In genomic region chr5:10233505-10233904, GRCh38 we compare ENCODE assay signal across 8 cellular contexts. TPM values are rescaled to one million over a fixed set of nuclear protein-coding genes. Genes with fewer than 3 reads are reported as not detected.
DNase-seq lines count a peak whose midpoint lies in the region; ATAC-seq and TF ChIP-seq lines count a peak whose summit lies in the region.
"Had no signal": no experiment of that assay in that cellular context is flagged by ENCODE, and none has a peak within 500 bp of the region (broad histone marks: within the 10 kb centered on the region; RNA-seq: fewer than 3 reads in every experiment).

No MANE protein-coding gene starts in this region.

- DNase-seq in GOT3 (lab: John Stamatoyannopoulos, UW) (peak; percentile 24), NCI-H82 treated with DMSO at 0.1 percent for 48 hours (lab: John Stamatoyannopoulos, UW; ENCODE audit: unreplicated experiment) (peak; percentile 3), epithelial cell of esophagus (ENCODE audit: low read depth) (peak; percentile 58), renal cortical epithelial cell (ENCODE audit: low read depth) (peak; percentile 54), HUDEP-2 (lab: John Stamatoyannopoulos, UW; ENCODE audit: unreplicated experiment in 76 of 76) (no peak)
- DNase-seq: activated CD4-positive, alpha-beta T cell treated with anti-CD3 and anti-CD28 coated beads for 4 hours had no signal

- ATAC-seq in HG03460 (IDR thresholded peaks at IDR 0.05; ENCODE audit: unreplicated experiment) (no peak), GM21825 (IDR thresholded peaks at IDR 0.05; ENCODE audit: unreplicated experiment) (no peak)

- H3K4me3 ChIP-seq in epithelial cell of esophagus (ENCODE audit: low read length), result no peak overlapping the region

- no peak for TF ChIP-seq CTCF in epithelial cell of esophagus (IDR thresholded peaks at IDR 0.05; ENCODE audit: insufficient read depth, low read depth, low read length, missing control alignments)

RNA-seq across cellular contexts. Expression of gene ATPSCKMT, which starts 16.2 kb away (rescaled TPM):
- 20.7 and 42.2 TPM in 2 replicates for total RNA-seq in renal cortical epithelial cell

RNA-seq across cellular contexts. Expression of gene CCT5, which starts 16.6 kb away (rescaled TPM):
- 519 and 762 TPM in 2 replicates for total RNA-seq in renal cortical epithelial cell

Comparison
In these comparisons a context has a peak if more than half of its experiments do, and no peak if none do; other contexts are left out.
1. DNase-seq: peak in GOT3 (single experiment), NCI-H82 treated with DMSO at 0.1 percent for 48 hours (single experiment), epithelial cell of esophagus (single experiment) and renal cortical epithelial cell (single experiment); none in HUDEP-2 (0 of 76).